10 cellular contexts compared by ENCODE assay signal in the genomic region with DNA sequence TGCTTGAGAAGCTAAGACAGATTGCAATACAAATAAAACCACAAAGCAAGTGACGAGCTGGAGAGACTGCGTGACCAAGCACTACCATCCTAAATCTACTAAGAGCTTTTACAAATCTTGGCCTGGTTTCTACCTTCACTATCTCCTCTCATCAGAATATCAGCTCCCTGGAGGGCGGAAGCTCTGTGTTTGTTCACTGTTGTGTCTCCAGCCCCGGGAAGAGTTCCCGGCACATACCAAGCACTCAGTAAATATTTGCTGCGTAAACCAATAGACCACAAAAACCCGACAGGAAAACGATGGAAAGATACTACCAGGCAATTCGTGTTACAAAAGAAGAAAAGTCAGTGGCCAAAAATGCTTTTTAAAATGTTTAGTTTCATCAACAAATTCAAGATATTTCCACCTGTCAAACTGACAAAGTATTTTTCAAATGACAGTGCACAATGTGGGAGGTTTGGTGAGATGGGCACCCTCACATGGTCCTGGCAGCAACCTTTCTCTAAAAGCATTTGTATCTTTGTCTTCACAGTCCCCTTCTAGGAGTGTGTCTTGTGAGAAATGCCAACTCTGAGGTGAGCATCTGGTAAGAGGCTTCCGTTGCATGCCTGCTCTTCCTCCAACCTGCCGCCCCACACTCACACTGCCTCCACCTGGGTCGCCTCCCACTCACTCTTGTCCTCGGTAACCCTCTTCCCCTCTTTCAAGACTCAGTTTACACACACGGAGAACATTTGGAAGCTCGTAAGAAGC. TPM values are rescaled to one million over a fixed set of nuclear protein-coding genes. Genes with fewer than 3 reads are reported as not detected.
A peak's percentile ranks its signal among the peaks of the same experiment; 100 is the strongest.
DNase-seq lines count a peak whose midpoint lies in the region; ATAC-seq and TF ChIP-seq lines count a peak whose summit lies in the region.
"Had no signal": no experiment of that assay in that cellular context is flagged by ENCODE, and none has a peak within 500 bp of the region (broad histone marks: within the 10 kb centered on the region; RNA-seq: fewer than 3 reads in every experiment).

No MANE protein-coding gene starts in this region.

- peaks cover 46% of the 10 kb centered on the region for H3K27me3 Mint-ChIP-seq in T-helper 17 cell

- TF ChIP-seq CTCF in C4-2B (conservative IDR thresholded peaks at IDR 0.05): no peak

- no peak for ATAC-seq in T-helper 17 cell

- no peaks in the 10 kb centered on the region for H3K9me3 ChIP-seq in T-helper 17 cell (ENCODE audit: control insufficient read depth, low read length, poor library complexity, severe bottlenecking)

- H3K27ac Mint-ChIP-seq in T-helper 17 cell: peak overlapping the region; percentile 72
- H3K27ac Mint-ChIP-seq: activated naive CD8-positive, alpha-beta T cell treated with anti-CD3 and anti-CD28 coated beads for 36 hours; type B pancreatic cell had no signal

- peak overlapping the region; percentile 71 for H3K27ac ChIP-seq in C4-2B

- H3K36me3 Mint-ChIP-seq in T-helper 17 cell (ENCODE audit: low read depth): peaks cover 3% of the 10 kb centered on the region
- H3K36me3 Mint-ChIP-seq: activated naive CD8-positive, alpha-beta T cell treated with anti-CD3 and anti-CD28 coated beads for 36 hours; type B pancreatic cell had no signal

- DNase-seq in HT-29 (ENCODE audit: low spot score) (peak; percentile 65), T-helper 17 cell (no peak), islet precursor cell (peak; percentile 87), NCI-H1105 treated with DMSO at 0.1 percent for 48 hours (lab: John Stamatoyannopoulos, UW) (no peak), Ammon's horn (ENCODE audit: low spot score) (no peak), dermis blood vessel endothelial cell (no peak), C1 segment of cervical spinal cord (lab: John Stamatoyannopoulos, UW) (no peak)
- DNase-seq: activated naive CD8-positive, alpha-beta T cell treated with anti-CD3 and anti-CD28 coated beads for 36 hours had no signal

- peaks cover 26% of the 10 kb centered on the region for H3K4me1 Mint-ChIP-seq in T-helper 17 cell

- H3K4me3 Mint-ChIP-seq in T-helper 17 cell: peak overlapping the region; percentile 15
- H3K4me3 Mint-ChIP-seq: activated naive CD8-positive, alpha-beta T cell treated with anti-CD3 and anti-CD28 coated beads for 36 hours; type B pancreatic cell had no signal

RNA-seq across cellular contexts. Expression of a gene that starts 34.7 kb away (rescaled TPM):
- total RNA-seq in HT-29 (2014; rRNA removed; shearing (Covaris generic)): 1.4 and 3.1 TPM in 2 replicates
- not detected for total RNA-seq in T-helper 17 cell
- not detected in 2 replicates for total RNA-seq in dermis blood vessel endothelial cell
- total RNA-seq: activated naive CD8-positive, alpha-beta T cell treated with anti-CD3 and anti-CD28 coated beads for 36 hours had no signal

RNA-seq across cellular contexts. Expression of a gene that starts 45.7 kb away (rescaled TPM):
- 0.03 TPM in 1 of 2 replicates, not detected in the other for total RNA-seq in HT-29 (2014; rRNA removed; shearing (Covaris generic))
- total RNA-seq in T-helper 17 cell (not detected), dermis blood vessel endothelial cell (not detected in 2 replicates)
- total RNA-seq: activated naive CD8-positive, alpha-beta T cell treated with anti-CD3 and anti-CD28 coated beads for 36 hours had no signal

Comparison
In these comparisons a context has a peak if more than half of its experiments do, and no peak if none do; other contexts are left out.
1. DNase-seq: peak in HT-29 (single experiment) and islet precursor cell (single experiment); none in T-helper 17 cell (0 of 3), NCI-H1105 treated with DMSO at 0.1 percent for 48 hours (single experiment), Ammon's horn (single experiment), dermis blood vessel endothelial cell (single experiment) and C1 segment of cervical spinal cord (0 of 14).